ENCODE assay signal across 8 cellular contexts in the genomic region with DNA sequence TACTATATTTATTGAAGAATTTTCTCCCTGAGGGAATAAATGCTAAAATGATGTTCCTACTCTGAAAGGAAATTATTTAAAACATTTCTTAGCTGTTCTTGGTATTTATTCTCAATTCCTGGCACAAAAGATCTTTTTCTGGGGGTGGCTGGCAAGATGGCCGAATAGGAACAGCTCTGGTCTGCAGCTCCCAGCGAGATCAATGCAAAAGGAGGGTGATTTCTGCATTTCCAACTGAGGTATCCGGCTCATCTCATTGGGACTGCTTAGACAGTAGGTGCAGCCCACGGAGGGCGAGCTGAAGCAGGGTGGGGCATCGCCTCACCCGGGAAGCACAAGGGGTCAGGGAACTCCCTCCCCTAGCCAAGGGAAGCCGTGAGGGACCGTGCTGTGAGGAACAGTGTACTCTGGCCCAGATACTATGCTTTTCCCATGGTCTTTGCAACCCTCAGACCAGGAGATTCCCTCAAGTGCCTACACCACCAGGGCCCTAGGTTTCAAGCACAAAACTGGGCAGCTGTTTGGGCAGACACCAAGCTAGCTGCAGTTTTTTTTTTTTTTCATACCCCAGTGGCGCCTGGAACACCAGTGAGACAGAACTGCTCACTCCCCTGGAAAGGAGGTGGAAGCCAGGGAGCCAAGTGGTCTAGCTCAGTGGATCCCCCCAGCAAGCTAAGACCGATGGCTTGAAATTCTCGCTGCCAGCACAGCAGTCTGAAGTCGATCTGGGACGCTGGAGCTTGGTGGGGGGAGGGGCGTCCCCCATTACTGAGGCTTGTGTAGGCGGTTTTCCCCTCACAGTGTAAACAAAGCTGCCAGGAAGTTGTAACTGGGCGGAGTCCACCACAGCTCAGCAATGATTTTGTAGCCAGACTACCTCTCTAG.
DNase-seq lines count a peak whose midpoint lies in the region; ATAC-seq and TF ChIP-seq lines count a peak whose summit lies in the region.
"Not testable (repeated sequence)": the region's sequence is repeated elsewhere in the genome, so short reads cannot be mapped to it uniquely, and the experiment has no call there.

No MANE protein-coding gene starts in this region.

- peak overlapping the region; percentile 10 for H3K4me3 ChIP-seq in A673 (ENCODE audit: low read depth, low read length, poor library complexity, severe bottlenecking)
- not testable (repeated sequence) for H3K4me3 ChIP-seq in mammary epithelial cell (replicated peaks in 1 of 3; ENCODE audit: insufficient read depth in 1 of 3, low read depth in 2 of 3, low read length in 3 of 3)

- 37% methylated on average over 9 of the region's 17 CpGs for WGBS in mammary epithelial cell (ENCODE audit: low coverage, missing lambda C conversion rate)

- TF ChIP-seq CTCF in A673 (conservative IDR thresholded peaks at IDR 0.05; ENCODE audit: low read depth, low read length); mammary epithelial cell (conservative IDR thresholded peaks at IDR 0.05 in 1 of 2, IDR thresholded peaks at IDR 0.05 in 1 of 2; ENCODE audit: extremely low read depth in 1 of 2, insufficient read depth in 1 of 2, low read depth in 1 of 2, low read length in 2 of 2): not testable (repeated sequence)

- in situ Hi-C loops in mammary epithelial cell (cut with MboI; ENCODE audit: low sequenced_read_pairs in 2 of 2) = not testable (repeated sequence)

- H3K4me2 ChIP-seq in mammary epithelial cell (ENCODE audit: insufficient read depth, low read depth, low read length) = not testable (repeated sequence)

- DNase-seq in A673 (ENCODE audit: low spot score) = peak; percentile 65
- peak; percentile 90 for DNase-seq in NCI-H748 (lab: John Stamatoyannopoulos, UW; ENCODE audit: unreplicated experiment)
- peak; percentile 54 for DNase-seq in activated CD4-positive, alpha-beta T cell treated with anti-CD3 and anti-CD28 coated beads, Interleukin-2, amount 50 U/mL, for 1 hour
- not testable (repeated sequence) for DNase-seq in mammary epithelial cell
- DNase-seq in left colon = peak; percentile 64 to 79
- peak; percentile 29 for DNase-seq in stimulated activated CD4-positive, alpha-beta T cell treated with anti-CD3 and anti-CD28 coated beads, Interleukin-1b, Interleukin-23, amount 100 ng/mL, for 48 hours

- not testable (repeated sequence) for H4K20me1 ChIP-seq in mammary epithelial cell (ENCODE audit: insufficient read depth, low read length)

- not testable (repeated sequence) for H3K9ac ChIP-seq in mammary epithelial cell (ENCODE audit: insufficient read depth, low read length)

- not testable (repeated sequence) for H3K27ac ChIP-seq in A673 (ENCODE audit: low read depth, low read length, poor library complexity, severe bottlenecking); mammary epithelial cell (ENCODE audit: insufficient read depth, low read depth, low read length)

- H3K9me3 ChIP-seq in A673 (ENCODE audit: low read depth, low read length, poor library complexity, severe bottlenecking); mammary epithelial cell (replicated peaks; ENCODE audit: insufficient read depth, low read length): not testable (repeated sequence)

- H3K4me1 ChIP-seq in A673 (ENCODE audit: insufficient read depth, low read length, poor library complexity, severe bottlenecking); mammary epithelial cell (ENCODE audit: insufficient read depth, low read length): not testable (repeated sequence)

- CTCF ChIA-PET in A673 (lab: Charles Lee) = interaction anchor here (0.8 kb wide), 1 partner anchor 9 kb away, joined by 4 read pairs; no protein-coding TSS in a partner anchor
- CTCF ChIA-PET in mammary epithelial cell (lab: Charles Lee; ENCODE audit: low non-redundant PET) = not testable (repeated sequence)

- dilution Hi-C loops in mammary epithelial cell (cut with HindIII; ENCODE audit: low sequenced_read_pairs) = not testable (repeated sequence)

- BruUV-seq in A673 (replicated peaks; lab: Mats Ljungman, UMichigan); mammary epithelial cell (replicated peaks; lab: Mats Ljungman, UMichigan): not testable (repeated sequence)

- peak; percentile 91 for ATAC-seq in GM19043 (IDR thresholded peaks at IDR 0.05; ENCODE audit: low read depth, unreplicated experiment)
- peak; percentile 76 for ATAC-seq in HG03103 (IDR thresholded peaks at IDR 0.05; ENCODE audit: low read depth, unreplicated experiment)
- peak; percentile 91 for ATAC-seq in left colon

- H3K36me3 ChIP-seq in A673 (ENCODE audit: insufficient read depth, low read length, poor library complexity, severe bottlenecking); mammary epithelial cell (ENCODE audit: insufficient read depth, low read length): not testable (repeated sequence)

- H3K79me2 ChIP-seq in mammary epithelial cell (ENCODE audit: insufficient read depth, low read length) = not testable (repeated sequence)

- H3K27me3 ChIP-seq in A673 (replicated peaks; ENCODE audit: insufficient read depth, low read depth, low read length, poor library complexity); mammary epithelial cell (ENCODE audit: insufficient read depth, low read length): not testable (repeated sequence)

- intact Hi-C loops in A673 (cut with micrococcal nuclease; ENCODE audit: unreplicated experiment); mammary epithelial cell (cut with micrococcal nuclease); left colon (cut with DNase I, micrococcal nuclease): not testable (repeated sequence)

- H2AFZ ChIP-seq in mammary epithelial cell (ENCODE audit: low read depth, low read length) = peak overlapping the region; percentile 32

- POLR2A ChIA-PET in A673 (lab: Charles Lee; ENCODE audit: low non-redundant PET) = not testable (repeated sequence)
